Comparison of ENCODE assay signal across 19 cellular contexts in the genomic region with DNA sequence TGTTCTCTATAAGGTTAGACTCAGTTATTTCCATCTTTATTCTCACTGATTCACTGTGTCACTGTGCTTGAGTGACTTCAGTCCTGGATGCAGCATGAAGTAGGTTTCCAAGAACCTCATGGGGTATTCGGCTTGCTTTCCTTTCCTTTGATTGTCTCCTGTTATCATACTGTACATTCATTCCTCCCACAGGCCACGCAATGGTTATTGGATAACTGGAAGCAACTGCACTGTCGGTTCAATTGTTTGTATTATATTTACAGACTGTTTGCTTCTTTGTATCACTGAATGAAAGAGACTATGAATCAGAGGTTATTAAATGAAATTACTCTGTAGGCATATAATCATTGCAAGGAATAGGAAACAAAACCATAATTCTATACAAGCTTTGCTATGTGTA.
DNase-seq lines count a peak whose midpoint lies in the region; ATAC-seq, FAIRE-seq and TF ChIP-seq lines count a peak whose summit lies in the region.
"Had no signal": no experiment of that assay in that cellular context is flagged by ENCODE, and none has a peak within 500 bp of the region (broad histone marks: within the 10 kb centered on the region; RNA-seq: fewer than 3 reads in every experiment).

No MANE protein-coding gene starts in this region.

- H3K27me3 ChIP-seq in K562 (ENCODE audit: control insufficient read depth in 2 of 2, insufficient read depth in 2 of 2, low read length in 2 of 2) (no peaks in the 10 kb centered on the region; a peak in 1 of 5 replicates), layer of hippocampus (ENCODE audit: control insufficient read depth, insufficient read depth, low read length) (no peaks in the 10 kb centered on the region), gastrocnemius medialis (no peaks in the 10 kb centered on the region)
- H3K27me3 ChIP-seq: BLaER1 had no signal

- POLR2A ChIA-PET in A549 (lab: Yijun Ruan, JAX) = no interaction called here
- POLR2A ChIA-PET in K562 (lab: Yijun Ruan, JAX) = interaction anchor here (1.2 to 2.3 kb wide), 2 partner anchors 17 to 372 kb away, joined by 3 to 8 read pairs; partner anchors contain the start of gene MAP3K5

- ATAC-seq in A549 (peak; percentile 48 to 74; a peak in 4 of 6 replicates), K562 (peak; percentile 68), GM18858 (IDR thresholded peaks at IDR 0.05; ENCODE audit: unreplicated experiment) (no peak), gastrocnemius medialis (no peak), HG02970 (IDR thresholded peaks at IDR 0.05; ENCODE audit: low FRiP score, unreplicated experiment) (no peak)
- ATAC-seq: HepG2 had no signal

- intact Hi-C loops in K562 (cut with micrococcal nuclease) = no loop called here
- intact Hi-C loops in gastrocnemius medialis (cut with DNase I; ENCODE audit: low total_unique reads) = no loop called here

- no peak for TF ChIP-seq POLR2A in A549 (IDR thresholded peaks at IDR 0.05; ENCODE audit: low read length)
- no peak for TF ChIP-seq POLR2A in K562 (conservative IDR thresholded peaks at IDR 0.05)
- TF ChIP-seq POLR2A in gastrocnemius medialis (IDR thresholded peaks at IDR 0.05) = no peak

- H4K20me1 ChIP-seq in K562 (replicated peaks; ENCODE audit: control insufficient read depth, insufficient read depth, low read length) = no peaks in the 10 kb centered on the region
- H4K20me1 ChIP-seq: BLaER1 had no signal

- no peaks in the 10 kb centered on the region for H3K9me1 ChIP-seq in K562 (ENCODE audit: control insufficient read depth, insufficient read depth, low read length)

- H3K4me2 ChIP-seq in A549 = peak overlapping the region; percentile 67
- no peak overlapping the region; the same call in 1 of the 2 replicates for H3K4me2 ChIP-seq in K562 (ENCODE audit: insufficient read depth, low read length)
- H3K4me2 ChIP-seq: BLaER1 had no signal

- peak; percentile 19 to 69 for DNase-seq in A549 (ENCODE audit: low read depth in 1 of 2, low spot score in 1 of 2)
- peak; percentile 73 to 91 for DNase-seq in NCI-H1930 (lab: John Stamatoyannopoulos, UW)
- peak in 2 of 4 experiments; percentile 55 to 80 for DNase-seq in K562 (ENCODE audit: extremely low read depth in 1 of 4, low spot score in 3 of 4)
- no peak for DNase-seq in gastrocnemius medialis
- no peak for DNase-seq in NCI-H1436 (lab: John Stamatoyannopoulos, UW)
- DNase-seq: CD4-positive, CD25-positive, alpha-beta regulatory T cell; Kasumi-1; NCI-H2029 treated with DMSO at 0.1 percent for 48 hours; NCI-H446 treated with DMSO at 0.1 percent for 48 hours; NCI-H526; SIG-M5 had no signal

- H2AFZ ChIP-seq in K562 (ENCODE audit: low read depth, low read length) = no peak overlapping the region

- TF ChIP-seq EP300 in A549 (IDR thresholded peaks at IDR 0.05) (peak; percentile 65 to 78; a peak in 3 of 5 replicates), K562 (IDR thresholded peaks at IDR 0.05; ENCODE audit: low read length) (peak; percentile 67; the same call in 1 of the 2 replicates)

- TF ChIP-seq RAD21 in A549 (conservative IDR thresholded peaks at IDR 0.05 in 1 of 2, IDR thresholded peaks at IDR 0.05 in 1 of 2) = no peak
- TF ChIP-seq RAD21 in K562 (CRISPR knock-in tag; conservative IDR thresholded peaks at IDR 0.05 in 1 of 2, IDR thresholded peaks at IDR 0.05 in 1 of 2) = peak in 1 of 2 experiments; percentile 16; a peak in 1 of 4 replicates

- H3K36me3 ChIP-seq in K562 (ENCODE audit: control insufficient read depth, insufficient read depth, low read length) (no peaks in the 10 kb centered on the region), gastrocnemius medialis (no peaks in the 10 kb centered on the region)
- H3K36me3 ChIP-seq: BLaER1 had no signal

- WGBS in A549 (ENCODE audit: missing lambda C conversion rate) = 0% methylated on average over 3 of the region's 3 CpGs
- WGBS in K562 (ENCODE audit: insufficient coverage, low coverage, missing lambda C conversion rate) = 0% methylated on average over 3 of the region's 3 CpGs

- peak overlapping the region; percentile 89 to 90 for H3K27ac ChIP-seq in A549
- H3K27ac ChIP-seq in K562 (ENCODE audit: extremely low read depth, low read depth, low read length) = no peak overlapping the region
- H3K27ac ChIP-seq in layer of hippocampus (ENCODE audit: low read depth, low read length) = peak overlapping the region; percentile 53
- H3K27ac ChIP-seq in gastrocnemius medialis = no peak overlapping the region
- H3K27ac ChIP-seq: BLaER1, SK-N-MC had no signal

- H3K9ac ChIP-seq in K562 (ENCODE audit: insufficient read depth in 1 of 2, low read depth in 2 of 2, low read length in 2 of 2) = no peak overlapping the region
- H3K9ac ChIP-seq: BLaER1 had no signal

- no peak for TF ChIP-seq CTCF in A549 (IDR thresholded peaks at IDR 0.05)
- TF ChIP-seq CTCF in K562 (IDR thresholded peaks at IDR 0.05 in 2 of 3, conservative IDR thresholded peaks at IDR 0.05 in 1 of 3; ENCODE audit: insufficient read depth in 2 of 3, low read depth in 1 of 3, low read length in 3 of 3) = no peak
- no peak for TF ChIP-seq CTCF in gastrocnemius medialis (IDR thresholded peaks at IDR 0.05 in 4 of 5, conservative IDR thresholded peaks at IDR 0.05 in 1 of 5)

- H3K79me2 ChIP-seq in K562 (ENCODE audit: control insufficient read depth, insufficient read depth, low read length) = no peaks in the 10 kb centered on the region

- no peak for FAIRE-seq in A549 (lab: Jason Lieb, UNC)
- peak; percentile 23 for FAIRE-seq in K562 (lab: Jason Lieb, UNC)
- FAIRE-seq: H54, HepG2, RCC 7860 had no signal

- 0 out of 3 replicates have a peak overlapping the region, but pooled peaks have one; percentile 6 for H3K4me3 ChIP-seq in A549
- no peak overlapping the region for H3K4me3 ChIP-seq in K562
- H3K4me3 ChIP-seq in gastrocnemius medialis = no peak overlapping the region
- H3K4me3 ChIP-seq: BLaER1, SK-N-MC had no signal

- BruUV-seq in K562 (replicated peaks; lab: Mats Ljungman, UMichigan) = no TSS peak

- peaks cover 84% of the 10 kb centered on the region for H3K4me1 ChIP-seq in A549
- H3K4me1 ChIP-seq in K562 (replicated peaks in 1 of 2; ENCODE audit: control insufficient read depth in 2 of 2, insufficient read depth in 2 of 2, low read length in 2 of 2) = peaks cover 4 to 28% of the 10 kb centered on the region in 2 experiments
- H3K4me1 ChIP-seq in gastrocnemius medialis = no peaks in the 10 kb centered on the region

- H3K9me3 ChIP-seq in A549 = no peaks in the 10 kb centered on the region
- H3K9me3 ChIP-seq in K562 (replicated peaks; ENCODE audit: control insufficient read depth, insufficient read depth, low read depth, low read length) = no peaks in the 10 kb centered on the region
- H3K9me3 ChIP-seq in gastrocnemius medialis = no peaks in the 10 kb centered on the region
- H3K9me3 ChIP-seq: BLaER1 had no signal

- CTCF ChIA-PET in A549 (lab: Yijun Ruan, JAX) (interaction anchor here (1.6 kb wide), 1 partner anchor 177 kb away, joined by 3 read pairs; no protein-coding TSS in a partner anchor), K562 (lab: Yijun Ruan, JAX; ENCODE audit: low intra/inter-chr PET ratio) (no interaction called here)

- in situ Hi-C loops in K562 (cut with MboI) = no loop called here
- in situ Hi-C loops in gastrocnemius medialis (cut with MboI; ENCODE audit: low sequenced_read_pairs in 4 of 4) = no loop called here

TF ChIP-seq in A549, 52 proteins besides CTCF, POLR2A, EP300 and RAD21 (continues in another document):
- no peak for TF ChIP-seq ZFP36 (IDR thresholded peaks at IDR 0.05; ENCODE audit: borderline replicate concordance, partially characterized antibody)
- TF ChIP-seq NR3C1 (IDR thresholded peaks at IDR 0.05) = no peak
- TF ChIP-seq JUN (IDR thresholded peaks at IDR 0.05) = peak in 1 of 2 experiments; percentile 74; a peak in 3 of 5 replicates
- TF ChIP-seq CHD2 (IDR thresholded peaks at IDR 0.05; ENCODE audit: low read length, partially characterized antibody) = no peak
- no peak for TF ChIP-seq SMC3 (IDR thresholded peaks at IDR 0.05)
- no peak for TF ChIP-seq POLR2AphosphoS2 (conservative IDR thresholded peaks at IDR 0.05; ENCODE audit: low read length)
- TF ChIP-seq, protein P1, sequence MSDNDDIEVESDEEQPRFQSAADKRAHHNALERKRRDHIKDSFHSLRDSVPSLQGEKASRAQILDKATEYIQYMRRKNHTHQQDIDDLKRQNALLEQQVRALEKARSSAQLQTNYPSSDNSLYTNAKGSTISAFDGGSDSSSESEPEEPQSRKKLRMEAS (IDR thresholded peaks at IDR 0.05) = peak; percentile 54; the same call in 1 of the 2 replicates
- no peak for TF ChIP-seq ZNF302 (CRISPR knock-in tag; IDR thresholded peaks at IDR 0.05)
- TF ChIP-seq NFE2L2 (conservative IDR thresholded peaks at IDR 0.05; ENCODE audit: low read length) = no peak
- TF ChIP-seq MYC (IDR thresholded peaks at IDR 0.05; ENCODE audit: borderline replicate concordance, low read length) = no peak
- peak; percentile 55 for TF ChIP-seq JUNB (IDR thresholded peaks at IDR 0.05)
- TF ChIP-seq KDM1A (IDR thresholded peaks at IDR 0.05; ENCODE audit: low read depth) = no peak
- no peak for TF ChIP-seq FOSB (CRISPR knock-in tag; IDR thresholded peaks at IDR 0.05)

TF ChIP-seq in K562, 482 proteins besides CTCF, POLR2A, EP300 and RAD21 (continues in another document):
- TF ChIP-seq CXXC5 (CRISPR knock-in tag; IDR thresholded peaks at IDR 0.05) (peak; percentile 64), RCOR1 (IDR thresholded peaks at IDR 0.05; ENCODE audit: borderline replicate concordance in 1 of 2, low read depth in 2 of 2, low read length in 2 of 2) (peak in 1 of 2 experiments; percentile 63; a peak in 2 of 4 replicates), DPF2 (IDR thresholded peaks at IDR 0.05) (peak; percentile 58; the same call in 1 of the 2 replicates), TAL1 (IDR thresholded peaks at IDR 0.05) (peak; percentile 20; the same call in 1 of the 2 replicates), ZNF174 (CRISPR knock-in tag; IDR thresholded peaks at IDR 0.05) (no peak), SMARCA4 (IDR thresholded peaks at IDR 0.05) (peak; percentile 61), SOX6 (IDR thresholded peaks at IDR 0.05) (peak; percentile 78), ZNF41 (CRISPR knock-in tag; conservative IDR thresholded peaks at IDR 0.05) (no peak)
- TF ChIP-seq, protein P2, sequence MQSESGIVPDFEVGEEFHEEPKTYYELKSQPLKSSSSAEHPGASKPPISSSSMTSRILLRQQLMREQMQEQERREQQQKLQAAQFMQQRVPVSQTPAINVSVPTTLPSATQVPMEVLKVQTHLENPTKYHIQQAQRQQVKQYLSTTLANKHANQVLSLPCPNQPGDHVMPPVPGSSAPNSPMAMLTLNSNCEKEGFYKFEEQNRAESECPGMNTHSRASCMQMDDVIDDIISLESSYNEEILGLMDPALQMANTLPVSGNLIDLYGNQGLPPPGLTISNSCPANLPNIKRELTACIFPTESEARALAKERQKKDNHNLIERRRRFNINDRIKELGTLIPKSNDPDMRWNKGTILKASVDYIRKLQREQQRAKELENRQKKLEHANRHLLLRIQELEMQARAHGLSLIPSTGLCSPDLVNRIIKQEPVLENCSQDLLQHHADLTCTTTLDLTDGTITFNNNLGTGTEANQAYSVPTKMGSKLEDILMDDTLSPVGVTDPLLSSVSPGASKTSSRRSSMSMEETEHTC (IDR thresholded peaks at IDR 0.05) = no peak

Comparison
In these comparisons a context has a peak if more than half of its experiments do, and no peak if none do; other contexts are left out.
1. ATAC-seq: peak in A549 (2 of 2) and K562 (single experiment); none in GM18858 (single experiment), gastrocnemius medialis (0 of 2) and HG02970 (single experiment).
2. DNase-seq: peak in A549 (2 of 2) and NCI-H1930 (2 of 2); none in gastrocnemius medialis (0 of 2) and NCI-H1436 (single experiment).
3. H3K27ac ChIP-seq: peak in A549 (2 of 2) and layer of hippocampus (single experiment); none in K562 (single experiment) and gastrocnemius medialis (0 of 4).